ENCODE assay signal across 23 cellular contexts in the genomic region with DNA sequence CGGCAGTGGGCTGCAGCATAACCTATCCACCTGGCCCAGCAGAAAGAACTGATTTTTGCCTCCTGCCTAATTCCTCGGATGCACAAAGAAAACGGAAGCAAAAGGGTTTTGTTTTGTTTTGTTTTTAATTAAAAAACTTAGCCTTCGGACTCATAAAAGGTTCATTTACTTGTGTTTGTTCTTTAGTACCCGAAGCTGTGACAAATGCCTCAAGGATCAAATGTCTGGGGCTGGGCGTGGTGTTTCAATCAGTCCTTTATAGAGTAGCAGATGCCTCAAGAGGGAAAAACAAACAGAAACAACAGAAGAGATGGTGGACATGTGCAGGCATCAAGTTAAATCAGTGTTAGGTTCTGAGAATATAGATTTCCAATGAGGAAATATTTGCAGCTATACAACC. TPM values are rescaled to one million over a fixed set of nuclear protein-coding genes. Genes with fewer than 3 reads are reported as not detected.
DNase-seq lines count a peak whose midpoint lies in the region; ATAC-seq and TF ChIP-seq lines count a peak whose summit lies in the region.
"Had no signal": no experiment of that assay in that cellular context is flagged by ENCODE, and none has a peak within 500 bp of the region (broad histone marks: within the 10 kb centered on the region; RNA-seq: fewer than 3 reads in every experiment).

No MANE protein-coding gene starts in this region.

- RAD21 ChIA-PET in HCT116 (lab: Charles Lee; ENCODE audit: low non-redundant PET in 1 of 2, low total read pairs in 2 of 2, uncharacterized antibody in 2 of 2, unreplicated experiment in 2 of 2), result no interaction called here

- peak overlapping the region; percentile 13 for H3K4me3 Mint-ChIP-seq in nephron progenitor cell

- H3K27me3 ChIP-seq in HCT116 (ENCODE audit: insufficient read depth, low read length) (peaks cover 37% of the 10 kb centered on the region), SJCRH30 (no peaks in the 10 kb centered on the region)
- H3K27me3 ChIP-seq: testis had no signal

- no peaks in the 10 kb centered on the region for H3K9me2 ChIP-seq in HCT116 (ENCODE audit: insufficient read depth)

- peak overlapping the region; percentile 97 for H2AFZ ChIP-seq in HCT116 (ENCODE audit: low read depth, low read length, poor library complexity, severe bottlenecking)
- H2AFZ ChIP-seq: GM23248 had no signal

- H3K4me2 ChIP-seq in HCT116 (ENCODE audit: low read length), result no peak overlapping the region

- BruUV-seq in HCT116 (replicated peaks; lab: Mats Ljungman, UMichigan), result no TSS peak

- peaks cover 51% of the 10 kb centered on the region for H3K27me3 Mint-ChIP-seq in nephron progenitor cell (ENCODE audit: low read depth, poor library complexity)

- no peak overlapping the region for H3K9ac ChIP-seq in HCT116 (ENCODE audit: low read length)
- H3K9ac ChIP-seq: GM23248 had no signal

- H3K36me3 Mint-ChIP-seq in nephron progenitor cell (ENCODE audit: low read depth), result no peaks in the 10 kb centered on the region
- H3K36me3 Mint-ChIP-seq: activated naive CD8-positive, alpha-beta T cell; CD4-positive, alpha-beta memory T cell; stimulated activated naive B cell treated with anti-CD40 and anti-IgM and Interleukin-4, amounts not matched to agents 10 μg/mL and 1 μg/mL and 100 μg/mL, for 72 hours had no signal

- no peak for TF ChIP-seq RAD21 in HCT116 (IDR thresholded peaks at IDR 0.05; ENCODE audit: low read depth)

- H3K27ac ChIP-seq in HCT116 (ENCODE audit: low read depth, low read length) (no peak overlapping the region), SJCRH30 (no peak overlapping the region)
- H3K27ac ChIP-seq: GM23248, lower lobe of right lung, psoas muscle, testis had no signal

- H3K9me3 Mint-ChIP-seq in nephron progenitor cell, result no peaks in the 10 kb centered on the region
- H3K9me3 Mint-ChIP-seq: activated B cell treated with CpG ODN at 0.5 μM for 24 hours; activated T-helper 17 cell treated with anti-CD3 and anti-CD28 coated beads, Interleukin-2, amount 50 U/mL, for 72 hours; CD4-positive, alpha-beta memory T cell; stimulated activated naive B cell treated with anti-CD40 and anti-IgM and Interleukin-4, amounts not matched to agents 10 μg/mL and 1 μg/mL and 100 μg/mL, for 72 hours had no signal

- H4K20me1 ChIP-seq in HCT116 (ENCODE audit: insufficient read depth), result no peaks in the 10 kb centered on the region

- H3K4me1 Mint-ChIP-seq in nephron progenitor cell, result peaks cover 6% of the 10 kb centered on the region
- H3K4me1 Mint-ChIP-seq: activated T-helper 17 cell treated with anti-CD3 and anti-CD28 coated beads, Interleukin-2, amount 50 U/mL, for 72 hours had no signal

- CTCF ChIA-PET in HCT116 (lab: Charles Lee), result interaction anchor here (0.6 to 1.8 kb wide), 9 partner anchors 12 to 327 kb away, joined by 3 to 7 read pairs (median 4); no protein-coding TSS in a partner anchor

- H3K4me1 ChIP-seq in HCT116 (ENCODE audit: control insufficient read depth in 1 of 2, insufficient read depth in 2 of 2, low read length in 2 of 2) (no peaks in the 10 kb centered on the region), SJCRH30 (no peaks in the 10 kb centered on the region)
- H3K4me1 ChIP-seq: psoas muscle, testis had no signal

- POLR2A ChIA-PET in HCT116 (lab: Charles Lee), result no interaction called here

- H3K9me3 ChIP-seq in HCT116 (ENCODE audit: control insufficient read depth in 1 of 2, insufficient read depth in 1 of 2, low read depth in 1 of 2, low read length in 2 of 2) (no peaks in the 10 kb centered on the region), SJCRH30 (replicated peaks) (no peaks in the 10 kb centered on the region)
- H3K9me3 ChIP-seq: lower lobe of right lung, psoas muscle, testis had no signal

- H3K4me3 ChIP-seq in HCT116 (replicated peaks in 1 of 2; ENCODE audit: low read depth in 1 of 2, low read length in 2 of 2) (no peak overlapping the region), SJCRH30 (peak overlapping the region; percentile 28)
- H3K4me3 ChIP-seq: GM23248, lower lobe of right lung, psoas muscle had no signal

- no peak for DNase-seq in HCT116 (ENCODE audit: low read depth, low spot score)
- DNase-seq in NCI-H2029 (lab: John Stamatoyannopoulos, UW), result peak; percentile 1
- DNase-seq in SJCRH30, result peak; percentile 21 to 64
- DNase-seq in nephron progenitor cell, result peak; percentile 6
- no peak for DNase-seq in COR-L47 (lab: John Stamatoyannopoulos, UW)
- DNase-seq: activated B cell treated with CpG ODN at 0.5 μM for 24 hours; activated CD4-positive, alpha-beta T cell treated with anti-CD3 and anti-CD28 coated beads, Interleukin-2, amount 50 U/mL, for 4 hours; activated CD8-positive, alpha-beta memory T cell treated with anti-CD3 and anti-CD28 coated beads, Interleukin-2, amount 50 U/mL, for 4 hours; effector CD4-positive, alpha-beta T cell; GM23248; IMR-90; lower lobe of right lung; NCI-H1436 treated with DMSO at 0.1 percent for 48 hours; psoas muscle; stimulated activated CD4-positive, alpha-beta T cell treated with anti-CD3 and anti-CD28 coated beads, Interleukin-2, amount 100 ng/mL, for 48 hours; stimulated activated naive B cell treated with anti-CD40 and anti-IgM and Interleukin-4, amounts not matched to agents 10 μg/mL and 1 μg/mL and 100 μg/mL, for 72 hours; testis had no signal

- H3K27ac Mint-ChIP-seq in nephron progenitor cell, result no peak overlapping the region
- H3K27ac Mint-ChIP-seq: activated B cell treated with CpG ODN at 0.5 μM for 24 hours; activated naive CD8-positive, alpha-beta T cell; activated T-helper 17 cell treated with anti-CD3 and anti-CD28 coated beads, Interleukin-2, amount 50 U/mL, for 72 hours; CD4-positive, alpha-beta memory T cell; stimulated activated naive B cell treated with anti-CD40 and anti-IgM and Interleukin-4, amounts not matched to agents 10 μg/mL and 1 μg/mL and 100 μg/mL, for 72 hours had no signal

- no peak for TF ChIP-seq POLR2A in HCT116 (IDR thresholded peaks at IDR 0.05; ENCODE audit: borderline replicate concordance, extremely low read depth, insufficient read depth, insufficient read length)

- TF ChIP-seq CTCF in HCT116 (IDR thresholded peaks at IDR 0.05 in 2 of 3, conservative IDR thresholded peaks at IDR 0.05 in 1 of 3; ENCODE audit: borderline replicate concordance in 1 of 3, insufficient read depth in 1 of 3, low read depth in 2 of 3, low read length in 2 of 3) (no peak), nephron progenitor cell (IDR thresholded peaks at IDR 0.05) (no peak)

- ATAC-seq in HCT116 (no peak), GM18520 (IDR thresholded peaks at IDR 0.05; ENCODE audit: unreplicated experiment) (no peak), HG02610 (IDR thresholded peaks at IDR 0.05; ENCODE audit: unreplicated experiment) (no peak)
- ATAC-seq: activated T-helper 17 cell treated with anti-CD3 and anti-CD28 coated beads, Interleukin-2, amount 50 U/mL, for 72 hours; lower lobe of right lung; psoas muscle; stimulated activated naive B cell treated with anti-CD40 and anti-IgM and Interleukin-4, amounts not matched to agents 10 μg/mL and 1 μg/mL and 100 μg/mL, for 72 hours had no signal

- intact Hi-C loops in HCT116 (cut with micrococcal nuclease), result loop anchor here (1.0 to 5.0 kb wide), 2 partner anchors 231 to 320 kb away; no protein-coding TSS in a partner anchor

- no peaks in the 10 kb centered on the region for H3K79me2 ChIP-seq in HCT116 (ENCODE audit: insufficient read depth, low read length)

- H3K36me3 ChIP-seq in HCT116 (ENCODE audit: control insufficient read depth in 1 of 2, insufficient read depth in 2 of 2, low read length in 2 of 2), result no peaks in the 10 kb centered on the region
- H3K36me3 ChIP-seq in SJCRH30, result no peaks in the 10 kb centered on the region
- H3K36me3 ChIP-seq: lower lobe of right lung had no signal

TF ChIP-seq in HCT116, 20 proteins besides CTCF, POLR2A, EP300 and RAD21 (continues in another document):
- TF ChIP-seq ZFX (IDR thresholded peaks at IDR 0.05) (no peak), TCF7L2 (IDR thresholded peaks at IDR 0.05; ENCODE audit: borderline replicate concordance, extremely low read depth, insufficient read depth, insufficient read length) (no peak), YY1 (IDR thresholded peaks at IDR 0.05; ENCODE audit: extremely low read depth, insufficient replicate concordance, low read depth, low read length) (no peak), FOSL1 (IDR thresholded peaks at IDR 0.05; ENCODE audit: low read depth) (no peak), EZH2 (IDR thresholded peaks at IDR 0.05) (no peak), ELF1 (IDR thresholded peaks at IDR 0.05; ENCODE audit: borderline replicate concordance, low read depth) (no peak), EGR1 (IDR thresholded peaks at IDR 0.05; ENCODE audit: low read depth) (no peak), ZNF274 (IDR thresholded peaks at IDR 0.05; ENCODE audit: low read depth, low read length) (no peak), SRF (IDR thresholded peaks at IDR 0.05; ENCODE audit: low read depth) (no peak), SP1 (IDR thresholded peaks at IDR 0.05; ENCODE audit: low read depth) (no peak)
- TF ChIP-seq, protein P1, sequence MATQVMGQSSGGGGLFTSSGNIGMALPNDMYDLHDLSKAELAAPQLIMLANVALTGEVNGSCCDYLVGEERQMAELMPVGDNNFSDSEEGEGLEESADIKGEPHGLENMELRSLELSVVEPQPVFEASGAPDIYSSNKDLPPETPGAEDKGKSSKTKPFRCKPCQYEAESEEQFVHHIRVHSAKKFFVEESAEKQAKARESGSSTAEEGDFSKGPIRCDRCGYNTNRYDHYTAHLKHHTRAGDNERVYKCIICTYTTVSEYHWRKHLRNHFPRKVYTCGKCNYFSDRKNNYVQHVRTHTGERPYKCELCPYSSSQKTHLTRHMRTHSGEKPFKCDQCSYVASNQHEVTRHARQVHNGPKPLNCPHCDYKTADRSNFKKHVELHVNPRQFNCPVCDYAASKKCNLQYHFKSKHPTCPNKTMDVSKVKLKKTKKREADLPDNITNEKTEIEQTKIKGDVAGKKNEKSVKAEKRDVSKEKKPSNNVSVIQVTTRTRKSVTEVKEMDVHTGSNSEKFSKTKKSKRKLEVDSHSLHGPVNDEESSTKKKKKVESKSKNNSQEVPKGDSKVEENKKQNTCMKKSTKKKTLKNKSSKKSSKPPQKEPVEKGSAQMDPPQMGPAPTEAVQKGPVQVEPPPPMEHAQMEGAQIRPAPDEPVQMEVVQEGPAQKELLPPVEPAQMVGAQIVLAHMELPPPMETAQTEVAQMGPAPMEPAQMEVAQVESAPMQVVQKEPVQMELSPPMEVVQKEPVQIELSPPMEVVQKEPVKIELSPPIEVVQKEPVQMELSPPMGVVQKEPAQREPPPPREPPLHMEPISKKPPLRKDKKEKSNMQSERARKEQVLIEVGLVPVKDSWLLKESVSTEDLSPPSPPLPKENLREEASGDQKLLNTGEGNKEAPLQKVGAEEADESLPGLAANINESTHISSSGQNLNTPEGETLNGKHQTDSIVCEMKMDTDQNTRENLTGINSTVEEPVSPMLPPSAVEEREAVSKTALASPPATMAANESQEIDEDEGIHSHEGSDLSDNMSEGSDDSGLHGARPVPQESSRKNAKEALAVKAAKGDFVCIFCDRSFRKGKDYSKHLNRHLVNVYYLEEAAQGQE (IDR thresholded peaks at IDR 0.05; ENCODE audit: low read depth), result no peak

RNA-seq across cellular contexts. Expression of a gene that starts 1.6 kb away (rescaled TPM):
- total RNA-seq in HCT116 (2021; ENCODE audit: unreplicated experiment), result not detected
- not detected in 2 replicates for polyA plus RNA-seq in HCT116 (2012)
- not detected in 2 replicates for total RNA-seq in SJCRH30 (2014; rRNA removed; shearing (Covaris generic))
- total RNA-seq: activated B cell treated with CpG ODN at 0.5 μM for 24 hours; activated T-helper 17 cell treated with anti-CD3 and anti-CD28 coated beads, Interleukin-2, amount 50 U/mL, for 72 hours; CD4-positive, alpha-beta memory T cell; epithelial cell of proximal tubule; GM23248; IMR-90; psoas muscle had no signal
- polyA plus RNA-seq: CD4-positive, alpha-beta memory T cell; GM23248; IMR-90 had no signal

RNA-seq across cellular contexts. Expression of a gene that starts 46.7 kb away (rescaled TPM):
- total RNA-seq in HCT116 (2021; ENCODE audit: unreplicated experiment), result 28.7 TPM
- polyA plus RNA-seq in HCT116 (2012), result 5.7 and 7.4 TPM in 2 replicates
- 32.5 and 36.8 TPM in 2 replicates for total RNA-seq in SJCRH30 (2014; rRNA removed; shearing (Covaris generic))

Comparison
In these comparisons a context has a peak if more than half of its experiments do, and no peak if none do; other contexts are left out.
1. DNase-seq: peak in NCI-H2029 (single experiment), SJCRH30 (2 of 2) and nephron progenitor cell (single experiment); none in HCT116 (single experiment) and COR-L47 (single experiment).